ENCODE assay signal across 1 cellular context in the genomic region with DNA sequence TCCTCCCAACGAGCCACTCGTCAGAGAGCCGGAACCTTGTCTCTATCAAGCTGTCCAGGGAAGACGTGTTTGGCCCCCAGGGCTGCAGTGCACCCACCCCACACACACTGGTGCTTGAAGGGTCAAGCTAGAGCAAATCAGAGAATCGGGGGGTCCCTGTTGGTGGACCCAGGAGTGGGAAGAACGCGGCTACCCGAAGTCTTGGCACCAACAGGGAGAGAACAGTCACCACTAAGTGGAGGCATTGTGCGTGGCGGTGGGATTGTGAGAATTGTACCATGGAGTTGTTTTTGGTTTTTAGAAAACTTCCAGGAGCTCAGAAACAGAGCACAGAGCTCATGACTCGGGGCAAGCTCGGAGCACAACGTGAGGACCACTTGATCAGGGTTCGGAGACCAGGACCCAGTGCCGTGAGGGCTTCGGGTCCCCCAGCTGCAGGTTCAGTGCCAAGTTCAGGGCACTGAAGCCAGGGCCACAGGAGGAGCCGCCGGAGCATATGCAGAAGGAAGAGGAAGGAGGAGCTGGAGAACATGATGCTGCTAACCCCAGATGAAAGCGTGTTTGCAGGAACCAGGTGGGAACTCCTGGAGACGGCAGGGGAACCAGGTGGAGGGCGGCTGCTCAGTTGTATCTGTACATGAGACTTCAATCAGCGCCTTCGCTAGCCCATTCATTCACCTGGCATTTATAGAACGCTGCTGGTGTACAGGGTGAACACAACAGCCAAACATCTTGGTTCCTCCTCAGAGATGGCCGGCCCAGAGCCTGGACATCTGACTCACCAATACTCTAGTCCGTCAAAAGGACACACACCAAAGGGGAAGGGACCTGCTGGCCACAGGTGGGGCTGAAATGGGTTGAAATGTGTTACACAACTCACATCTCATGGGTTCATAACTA.
TF ChIP-seq lines count a peak whose summit lies in the region.

No MANE protein-coding gene starts in this region.

TF ChIP-seq in A549, 52 proteins besides CTCF, POLR2A, EP300 and RAD21 (continued from another document):
- TF ChIP-seq, protein P1, sequence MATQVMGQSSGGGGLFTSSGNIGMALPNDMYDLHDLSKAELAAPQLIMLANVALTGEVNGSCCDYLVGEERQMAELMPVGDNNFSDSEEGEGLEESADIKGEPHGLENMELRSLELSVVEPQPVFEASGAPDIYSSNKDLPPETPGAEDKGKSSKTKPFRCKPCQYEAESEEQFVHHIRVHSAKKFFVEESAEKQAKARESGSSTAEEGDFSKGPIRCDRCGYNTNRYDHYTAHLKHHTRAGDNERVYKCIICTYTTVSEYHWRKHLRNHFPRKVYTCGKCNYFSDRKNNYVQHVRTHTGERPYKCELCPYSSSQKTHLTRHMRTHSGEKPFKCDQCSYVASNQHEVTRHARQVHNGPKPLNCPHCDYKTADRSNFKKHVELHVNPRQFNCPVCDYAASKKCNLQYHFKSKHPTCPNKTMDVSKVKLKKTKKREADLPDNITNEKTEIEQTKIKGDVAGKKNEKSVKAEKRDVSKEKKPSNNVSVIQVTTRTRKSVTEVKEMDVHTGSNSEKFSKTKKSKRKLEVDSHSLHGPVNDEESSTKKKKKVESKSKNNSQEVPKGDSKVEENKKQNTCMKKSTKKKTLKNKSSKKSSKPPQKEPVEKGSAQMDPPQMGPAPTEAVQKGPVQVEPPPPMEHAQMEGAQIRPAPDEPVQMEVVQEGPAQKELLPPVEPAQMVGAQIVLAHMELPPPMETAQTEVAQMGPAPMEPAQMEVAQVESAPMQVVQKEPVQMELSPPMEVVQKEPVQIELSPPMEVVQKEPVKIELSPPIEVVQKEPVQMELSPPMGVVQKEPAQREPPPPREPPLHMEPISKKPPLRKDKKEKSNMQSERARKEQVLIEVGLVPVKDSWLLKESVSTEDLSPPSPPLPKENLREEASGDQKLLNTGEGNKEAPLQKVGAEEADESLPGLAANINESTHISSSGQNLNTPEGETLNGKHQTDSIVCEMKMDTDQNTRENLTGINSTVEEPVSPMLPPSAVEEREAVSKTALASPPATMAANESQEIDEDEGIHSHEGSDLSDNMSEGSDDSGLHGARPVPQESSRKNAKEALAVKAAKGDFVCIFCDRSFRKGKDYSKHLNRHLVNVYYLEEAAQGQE (IDR thresholded peaks at IDR 0.05): no peak
